ENCODE assay signal across 8 cellular contexts in genomic region chr5:82356808-82357671, GRCh38.
DNase-seq lines count a peak whose midpoint lies in the region; ATAC-seq and TF ChIP-seq lines count a peak whose summit lies in the region.

No MANE protein-coding gene starts in this region.

- H3K4me2 ChIP-seq in BLaER1 treated with 17β-estradiol and CSF1 and Interleukin-3, amounts not matched to agents 10 nM and 100 nM = peak overlapping the region; percentile 61 to 82 (median 74)
- peak overlapping the region; percentile 61 for H3K4me2 ChIP-seq in SK-N-SH

- peaks cover 0 to 12% (median 0%) of the 10 kb centered on the region in 11 experiments; a peak in 3 of 22 replicates for H3K27me3 ChIP-seq in BLaER1 treated with 17β-estradiol and CSF1 and Interleukin-3, amounts not matched to agents 10 nM and 100 nM
- H3K27me3 ChIP-seq in SK-N-SH (ENCODE audit: insufficient read depth) (no peaks in the 10 kb centered on the region), right atrium auricular region (no peaks in the 10 kb centered on the region)

- intact Hi-C loops in activated naive CD4-positive, alpha-beta T cell treated with anti-CD3 and anti-CD28 coated beads for 36 hours (cut with micrococcal nuclease) = loop anchor here (1.0 to 5.0 kb wide), 8 partner anchors 8 to 1056 kb away; partner anchors contain the start of genes ATG10, RPS23, SSBP2 and TMEM167A

- peak overlapping the region; percentile 50 for H3K4me3 Mint-ChIP-seq in HFFc6
- peak overlapping the region; percentile 54 for H3K4me3 Mint-ChIP-seq in activated naive CD4-positive, alpha-beta T cell treated with anti-CD3 and anti-CD28 coated beads for 36 hours

- CTCF ChIA-PET in SK-N-SH (lab: Yijun Ruan, JAX) = interaction anchor here (2.0 kb wide), 1 partner anchor 1206 kb away, joined by 5 read pairs; no protein-coding TSS in a partner anchor
- CTCF ChIA-PET in activated naive CD4-positive, alpha-beta T cell treated with anti-CD3 and anti-CD28 coated beads for 36 hours (lab: Charles Lee) = interaction anchor here (3.1 kb wide), 1 partner anchor 9 kb away, joined by 10 read pairs; no protein-coding TSS in a partner anchor

- H3K9me3 Mint-ChIP-seq in HFFc6 = no peaks in the 10 kb centered on the region
- H3K9me3 Mint-ChIP-seq in activated naive CD4-positive, alpha-beta T cell treated with anti-CD3 and anti-CD28 coated beads for 36 hours = no peaks in the 10 kb centered on the region

- ATAC-seq in GM21515 (IDR thresholded peaks at IDR 0.05; ENCODE audit: unreplicated experiment) = no peak

- DNase-seq in HFFc6 (peak; percentile 80), SK-N-SH (no peak), right atrium auricular region (ENCODE audit: low spot score) (peak; percentile 94), DMS153 (lab: John Stamatoyannopoulos, UW) (no peak)
- peak; percentile 91 for DNase-seq in activated naive CD4-positive, alpha-beta T cell treated with anti-CD3 and anti-CD28 coated beads for 36 hours
- DNase-seq in stimulated activated CD4-positive, alpha-beta T cell treated with anti-CD3 and anti-CD28 coated beads, Interleukin-4, amount 100 ng/mL, for 1 hour = peak; percentile 55

- POLR2A ChIA-PET in SK-N-SH (lab: Yijun Ruan, JAX) = no interaction called here

- no peaks in the 10 kb centered on the region for H3K36me3 ChIP-seq in BLaER1 treated with 17β-estradiol and CSF1 and Interleukin-3, amounts not matched to agents 10 nM and 100 nM
- H3K36me3 ChIP-seq in SK-N-SH (replicated peaks in 1 of 2; ENCODE audit: control insufficient read depth in 1 of 2, insufficient read depth in 2 of 2, low read length in 1 of 2) = no peaks in the 10 kb centered on the region
- no peaks in the 10 kb centered on the region for H3K36me3 ChIP-seq in right atrium auricular region

- peaks cover 36 to 99% (median 81%) of the 10 kb centered on the region in 10 experiments for H3K4me1 ChIP-seq in BLaER1 treated with 17β-estradiol and CSF1 and Interleukin-3, amounts not matched to agents 10 nM and 100 nM
- H3K4me1 ChIP-seq in SK-N-SH (ENCODE audit: control insufficient read depth in 1 of 2, insufficient read depth in 2 of 2, low read depth in 1 of 2, low read length in 1 of 2) (peaks cover 0 to 14% of the 10 kb centered on the region in 2 experiments; a peak in 2 of 4 replicates), right atrium auricular region (peaks cover 0 to 27% of the 10 kb centered on the region in 2 donors)

- H3K9me3 ChIP-seq in BLaER1 treated with 17β-estradiol and CSF1 and Interleukin-3, amounts not matched to agents 10 nM and 100 nM (replicated peaks in 1 of 11) = no peaks in the 10 kb centered on the region
- H3K9me3 ChIP-seq in SK-N-SH (no peaks in the 10 kb centered on the region), right atrium auricular region (no peaks in the 10 kb centered on the region)

- TF ChIP-seq EP300 in SK-N-SH (IDR thresholded peaks at IDR 0.05; ENCODE audit: borderline replicate concordance in 1 of 2, low read depth in 1 of 2, low read length in 1 of 2) = peak in 1 of 2 experiments; percentile 92; a peak in 2 of 4 replicates

- H2AFZ ChIP-seq in SK-N-SH (ENCODE audit: low read depth) = peak overlapping the region; percentile 65; the same call in 1 of the 2 replicates

- peaks cover 62% of the 10 kb centered on the region for H3K4me1 Mint-ChIP-seq in HFFc6 (ENCODE audit: low read depth)
- peaks cover 50% of the 10 kb centered on the region for H3K4me1 Mint-ChIP-seq in activated naive CD4-positive, alpha-beta T cell treated with anti-CD3 and anti-CD28 coated beads for 36 hours (ENCODE audit: low read depth)

- no peaks in the 10 kb centered on the region for H3K9me2 ChIP-seq in SK-N-SH

- no peaks in the 10 kb centered on the region for H4K20me1 ChIP-seq in BLaER1 treated with 17β-estradiol and CSF1 and Interleukin-3, amounts not matched to agents 10 nM and 100 nM
- H4K20me1 ChIP-seq in SK-N-SH (ENCODE audit: insufficient read depth) = no peaks in the 10 kb centered on the region

- peak overlapping the region in 4 of 10 experiments; percentile 2 to 40 (median 16); a peak in 7 of 20 replicates for H3K4me3 ChIP-seq in BLaER1 treated with 17β-estradiol and CSF1 and Interleukin-3, amounts not matched to agents 10 nM and 100 nM
- H3K4me3 ChIP-seq in SK-N-SH (ENCODE audit: low read depth in 2 of 2, low read length in 1 of 2) (peak overlapping the region in 1 of 2 experiments; percentile 14; a peak in 2 of 4 replicates), right atrium auricular region (no peak overlapping the region)

- no peaks in the 10 kb centered on the region for H3K36me3 Mint-ChIP-seq in HFFc6 (ENCODE audit: low read depth)
- no peaks in the 10 kb centered on the region for H3K36me3 Mint-ChIP-seq in activated naive CD4-positive, alpha-beta T cell treated with anti-CD3 and anti-CD28 coated beads for 36 hours (ENCODE audit: low read depth)

- H3K27me3 Mint-ChIP-seq in HFFc6 (ENCODE audit: insufficient read depth) = peaks cover 2% of the 10 kb centered on the region; the same call in 1 of the 2 replicates
- no peaks in the 10 kb centered on the region for H3K27me3 Mint-ChIP-seq in activated naive CD4-positive, alpha-beta T cell treated with anti-CD3 and anti-CD28 coated beads for 36 hours (ENCODE audit: low read depth)

- TF ChIP-seq CTCF in HFFc6 (IDR thresholded peaks at IDR 0.05) = no peak
- no peak for TF ChIP-seq CTCF in SK-N-SH (IDR thresholded peaks at IDR 0.05)
- no peak for TF ChIP-seq CTCF in right atrium auricular region (IDR thresholded peaks at IDR 0.05)

- H3F3A ChIP-seq in SK-N-SH (replicated peaks; ENCODE audit: insufficient read depth) = peaks cover 24% of the 10 kb centered on the region

- peak overlapping the region; percentile 1 to 55 (median 35); a peak in 13 of 22 replicates for H3K9ac ChIP-seq in BLaER1 treated with 17β-estradiol and CSF1 and Interleukin-3, amounts not matched to agents 10 nM and 100 nM
- H3K9ac ChIP-seq in SK-N-SH = peak overlapping the region; percentile 57; the same call in 1 of the 2 replicates

- peak overlapping the region in 10 of 11 experiments; percentile 4 to 69 (median 48); a peak in 19 of 22 replicates for H3K27ac ChIP-seq in BLaER1 treated with 17β-estradiol and CSF1 and Interleukin-3, amounts not matched to agents 10 nM and 100 nM
- peak overlapping the region; percentile 76 to 83 for H3K27ac ChIP-seq in SK-N-SH (ENCODE audit: low read depth in 2 of 2, low read length in 1 of 2)
- peak overlapping the region; percentile 49 to 67 for H3K27ac ChIP-seq in right atrium auricular region

- H3K79me2 ChIP-seq in SK-N-SH (ENCODE audit: insufficient read depth) = no peaks in the 10 kb centered on the region

- TF ChIP-seq RAD21 in SK-N-SH (IDR thresholded peaks at IDR 0.05; ENCODE audit: low read length) = no peak

- H3K27ac Mint-ChIP-seq in HFFc6 = peak overlapping the region; percentile 78
- peak overlapping the region; percentile 97 for H3K27ac Mint-ChIP-seq in activated naive CD4-positive, alpha-beta T cell treated with anti-CD3 and anti-CD28 coated beads for 36 hours

- 38% methylated on average over 14 of the region's 14 CpGs for WGBS in SK-N-SH (ENCODE audit: low lambda C conversion rate)

TF ChIP-seq in SK-N-SH, 30 proteins besides CTCF, POLR2A, EP300 and RAD21 (continues in another document):
- TF ChIP-seq USF1 (IDR thresholded peaks at IDR 0.05; ENCODE audit: borderline replicate concordance, low read depth) (no peak), NFIC (IDR thresholded peaks at IDR 0.05; ENCODE audit: borderline replicate concordance) (peak; percentile 97), RXRA (IDR thresholded peaks at IDR 0.05; ENCODE audit: borderline replicate concordance, low read depth) (peak; percentile 93), ZBTB33 (IDR thresholded peaks at IDR 0.05; ENCODE audit: borderline replicate concordance, low read depth) (peak; percentile 46; the same call in 1 of the 2 replicates), MXI1 (IDR thresholded peaks at IDR 0.05; ENCODE audit: low read depth, low read length) (no peak), SIN3A (IDR thresholded peaks at IDR 0.05; ENCODE audit: borderline replicate concordance, low read depth, low read length) (no peak), POLR2AphosphoS5 (IDR thresholded peaks at IDR 0.05; ENCODE audit: low read depth, low read length) (peak; percentile 73; the same call in 1 of the 2 replicates), GATA2 (CRISPR knock-in tag; IDR thresholded peaks at IDR 0.05) (no peak), FOSL2 (IDR thresholded peaks at IDR 0.05; ENCODE audit: borderline replicate concordance, low read depth) (peak; percentile 76; the same call in 1 of the 2 replicates), RFX5 (IDR thresholded peaks at IDR 0.05; ENCODE audit: low read length) (no peak), EZH2phosphoT487 (IDR thresholded peaks at IDR 0.05; ENCODE audit: borderline replicate concordance, low read depth) (no peak), MEF2A (IDR thresholded peaks at IDR 0.05; ENCODE audit: borderline replicate concordance, low read depth) (peak; percentile 60; the same call in 1 of the 2 replicates)

Comparison
In these comparisons a context has a peak if more than half of its experiments do, and no peak if none do; other contexts are left out.
1. DNase-seq: peak in HFFc6 (single experiment), activated naive CD4-positive, alpha-beta T cell treated with anti-CD3 and anti-CD28 coated beads for 36 hours (single experiment), right atrium auricular region (single experiment) and stimulated activated CD4-positive, alpha-beta T cell treated with anti-CD3 and anti-CD28 coated beads, Interleukin-4, amount 100 ng/mL, for 1 hour (single experiment); none in SK-N-SH (single experiment) and DMS153 (single experiment).
2. Peak in every context shown above with its lines, with median percentiles within 50 percentile points of each other: H3K27ac ChIP-seq.